Comparison of ENCODE assay signal across 17 cellular contexts in the genomic region with DNA sequence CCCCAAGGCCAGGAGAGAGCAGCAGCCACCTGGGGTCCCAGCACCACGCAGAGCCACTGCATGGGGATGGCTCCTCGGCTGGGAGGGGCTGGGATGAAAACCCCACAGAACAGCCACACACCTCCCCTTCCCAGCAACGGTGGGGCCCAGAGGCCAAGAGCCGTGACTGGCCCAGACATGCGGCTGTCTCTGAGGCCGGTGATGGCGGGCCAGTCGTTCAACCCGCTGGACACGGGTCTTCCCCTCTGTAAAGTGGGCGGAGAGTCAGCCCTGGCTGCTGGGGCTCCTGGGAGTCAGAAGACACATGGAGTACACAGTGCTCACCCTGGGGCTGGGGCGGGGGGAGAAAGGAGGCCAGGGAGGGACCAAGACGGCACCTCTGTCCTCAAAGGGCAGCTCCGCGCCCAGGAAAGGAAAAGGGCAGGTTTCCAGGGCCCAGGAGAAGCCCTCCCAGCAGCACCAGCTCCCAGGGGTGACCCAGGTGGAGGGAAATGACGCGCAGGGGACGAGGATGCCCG. TPM values are rescaled to one million over a fixed set of nuclear protein-coding genes. Genes with fewer than 3 reads are reported as not detected.
DNase-seq lines count a peak whose midpoint lies in the region; ATAC-seq and TF ChIP-seq lines count a peak whose summit lies in the region.
"Had no signal": no experiment of that assay in that cellular context is flagged by ENCODE, and none has a peak within 500 bp of the region (broad histone marks: within the 10 kb centered on the region; RNA-seq: fewer than 3 reads in every experiment).

No MANE protein-coding gene starts in this region.

- peak overlapping the region; percentile 13 for H3K4me3 Mint-ChIP-seq in CD8-positive, alpha-beta T cell
- H3K4me3 Mint-ChIP-seq: mesothelial cell of epicardium had no signal

- CTCF ChIA-PET in CD8-positive, alpha-beta T cell (lab: Charles Lee): interaction anchor here (0.6 kb wide), 1 partner anchor 729 kb away, joined by 3 read pairs; no protein-coding TSS in a partner anchor
- CTCF ChIA-PET in Panc1 (lab: Charles Lee): no interaction called here

- H3K27ac ChIP-seq in CD8-positive, alpha-beta T cell (ENCODE audit: low read depth, low read length): no peak overlapping the region
- H3K27ac ChIP-seq in Panc1 (ENCODE audit: low read length) (no peak overlapping the region), gastroesophageal sphincter (no peak overlapping the region), uterus (no peak overlapping the region)
- H3K27ac ChIP-seq: body of pancreas, parathyroid adenoma had no signal

- no peak for TF ChIP-seq CTCF in CD8-positive, alpha-beta T cell (IDR thresholded peaks at IDR 0.05)
- TF ChIP-seq CTCF in Panc1 (IDR thresholded peaks at IDR 0.05) (no peak), gastroesophageal sphincter (IDR thresholded peaks at IDR 0.05) (no peak), uterus (IDR thresholded peaks at IDR 0.05) (no peak)

- H3K36me3 ChIP-seq in CD8-positive, alpha-beta T cell (ENCODE audit: insufficient read depth, low read length): no peaks in the 10 kb centered on the region
- no peaks in the 10 kb centered on the region for H3K36me3 ChIP-seq in Panc1 (ENCODE audit: control insufficient read depth, insufficient read depth, low read length)
- H3K36me3 ChIP-seq in gastroesophageal sphincter: no peaks in the 10 kb centered on the region
- H3K36me3 ChIP-seq in uterus: no peaks in the 10 kb centered on the region

- H3K4me1 ChIP-seq in CD8-positive, alpha-beta T cell (ENCODE audit: insufficient read depth, low read length): no peaks in the 10 kb centered on the region
- H3K4me1 ChIP-seq in Panc1 (ENCODE audit: control insufficient read depth, insufficient read depth, low read length): peaks cover 4% of the 10 kb centered on the region; the same call in 1 of the 2 replicates
- H3K4me1 ChIP-seq in gastroesophageal sphincter: no peaks in the 10 kb centered on the region
- no peaks in the 10 kb centered on the region for H3K4me1 ChIP-seq in uterus
- H3K4me1 ChIP-seq: body of pancreas, parathyroid adenoma had no signal

- no peaks in the 10 kb centered on the region for H3K9me3 ChIP-seq in CD8-positive, alpha-beta T cell (ENCODE audit: low read length)
- H3K9me3 ChIP-seq in Panc1 (ENCODE audit: control insufficient read depth, insufficient read depth, low read depth, low read length): no peaks in the 10 kb centered on the region
- no peaks in the 10 kb centered on the region for H3K9me3 ChIP-seq in gastroesophageal sphincter
- H3K9me3 ChIP-seq in uterus: no peaks in the 10 kb centered on the region
- H3K9me3 ChIP-seq: body of pancreas had no signal

- in situ Hi-C loops in Panc1 (cut with HindIII; ENCODE audit: low pct_unique_long_range_greater_than_20kb, low sequenced_read_pairs): no loop called here

- POLR2A ChIA-PET in CD8-positive, alpha-beta T cell (lab: Charles Lee): no interaction called here
- POLR2A ChIA-PET in Panc1 (lab: Charles Lee): no interaction called here

- H3K27ac Mint-ChIP-seq in CD8-positive, alpha-beta T cell: peak overlapping the region; percentile 41
- H3K27ac Mint-ChIP-seq: mesothelial cell of epicardium had no signal

- H3K27me3 ChIP-seq in CD8-positive, alpha-beta T cell (ENCODE audit: insufficient read depth, low read length): peaks cover 7% of the 10 kb centered on the region
- H3K27me3 ChIP-seq in Panc1 (ENCODE audit: control insufficient read depth, insufficient read depth, low read length): no peaks in the 10 kb centered on the region
- H3K27me3 ChIP-seq in gastroesophageal sphincter: peaks cover 91% of the 10 kb centered on the region
- no peaks in the 10 kb centered on the region for H3K27me3 ChIP-seq in uterus
- H3K27me3 ChIP-seq: body of pancreas had no signal

- DNase-seq in DMS153 treated with DMSO at 0.1 percent for 48 hours (lab: John Stamatoyannopoulos, UW; ENCODE audit: unreplicated experiment) (peak; percentile 23), DMS153 (lab: John Stamatoyannopoulos, UW) (no peak), Panc1 (ENCODE audit: low read depth, low spot score) (no peak), uterus (no peak), HPDE6-E6E7 (ENCODE audit: extremely low spot score) (no peak)
- no peak for DNase-seq in CD8-positive, alpha-beta T cell
- DNase-seq: 8988T; body of pancreas; COR-L47; effector CD4-positive, alpha-beta T cell; foreskin fibroblast; NCI-H1694 treated with DMSO at 0.1 percent for 48 hours; NK-92 treated with Interleukin-12 subunit alpha and Interleukin-12 subunit beta, amount 100 ng/mL, for 24 hours had no signal

- peaks cover 5% of the 10 kb centered on the region for H3K4me1 Mint-ChIP-seq in CD8-positive, alpha-beta T cell (ENCODE audit: low read depth)
- H3K4me1 Mint-ChIP-seq: mesothelial cell of epicardium had no signal

- no peak overlapping the region for H3K4me3 ChIP-seq in CD8-positive, alpha-beta T cell (ENCODE audit: low read depth, low read length)
- H3K4me3 ChIP-seq in Panc1 (ENCODE audit: low read depth in 2 of 2, low read length in 2 of 2) (no peak overlapping the region), gastroesophageal sphincter (no peak overlapping the region), uterus (no peak overlapping the region)
- H3K4me3 ChIP-seq: body of pancreas had no signal

- WGBS in gastroesophageal sphincter (ENCODE audit: low coverage in 1 of 2), 2 donors: 23% methylated on average over 9 of the region's 19 CpGs; no CpG with 5 or more reads in 1 of the 2 donors

- H3K36me3 Mint-ChIP-seq in CD8-positive, alpha-beta T cell: no peaks in the 10 kb centered on the region
- H3K36me3 Mint-ChIP-seq: mesothelial cell of epicardium had no signal

- ATAC-seq in CD8-positive, alpha-beta T cell: peak; percentile 13
- ATAC-seq in Panc1 (peak; percentile 49), gastroesophageal sphincter (peak; percentile 15), HG02870 (IDR thresholded peaks at IDR 0.05; ENCODE audit: unreplicated experiment) (no peak)
- ATAC-seq: body of pancreas had no signal

- peaks cover 2% of the 10 kb centered on the region for H3K27me3 Mint-ChIP-seq in CD8-positive, alpha-beta T cell (ENCODE audit: low read depth)

- intact Hi-C loops in CD8-positive, alpha-beta T cell (cut with DNase I, micrococcal nuclease): no loop called here
- intact Hi-C loops in Panc1 (cut with micrococcal nuclease; ENCODE audit: unreplicated experiment): no loop called here
- intact Hi-C loops in uterus (cut with DNase I; ENCODE audit: low total_unique reads): no loop called here

- no TSS peak for BruUV-seq in Panc1 (replicated peaks; lab: Mats Ljungman, UMichigan)

- TF ChIP-seq POLR2A in gastroesophageal sphincter (IDR thresholded peaks at IDR 0.05) (no peak), uterus (IDR thresholded peaks at IDR 0.05) (no peak)

- no peak for TF ChIP-seq EP300 in gastroesophageal sphincter (IDR thresholded peaks at IDR 0.05)

- no peaks in the 10 kb centered on the region for H3K9me3 Mint-ChIP-seq in CD8-positive, alpha-beta T cell
- H3K9me3 Mint-ChIP-seq: mesothelial cell of epicardium had no signal

RNA-seq across cellular contexts. Expression of gene CCDC187, which starts 2.9 kb away (rescaled TPM):
- total RNA-seq in CD8-positive, alpha-beta T cell: under 1 TPM; 0.03 to 0.11 TPM
- total RNA-seq in Panc1 (2021; ENCODE audit: unreplicated experiment) (not detected), gastroesophageal sphincter (not detected), uterus (1 to 10 TPM in 2 of 4 donors, under 1 TPM in 2; 0.27 to 5.1 (median 2.2) TPM)
- not detected for polyA plus RNA-seq in Panc1 (2012; ENCODE audit: insufficient read length)

RNA-seq across cellular contexts. Expression of gene GPSM1, which starts 20.6 kb away (rescaled TPM):
- 1 to 10 TPM; 5.4 to 6.6 TPM for total RNA-seq in CD8-positive, alpha-beta T cell
- total RNA-seq in Panc1 (2021; ENCODE audit: unreplicated experiment): 14.2 TPM
- 23.8 TPM for polyA plus RNA-seq in Panc1 (2012; ENCODE audit: insufficient read length)
- total RNA-seq in gastroesophageal sphincter: 10 to 100 TPM in 3 of 4 donors, 1 to 10 TPM in 1; 10.0 to 14.9 (median 13.0) TPM
- total RNA-seq in uterus: 10 to 100 TPM in 2 of 4 donors, 1 to 10 TPM in 2; 4.4 to 43.6 (median 24.1) TPM

RNA-seq across cellular contexts. Expression of gene DNLZ, which starts 56.8 kb away (rescaled TPM):
- 10 to 100 TPM; 21.0 to 22.1 TPM for total RNA-seq in CD8-positive, alpha-beta T cell
- 26.5 TPM for total RNA-seq in Panc1 (2021; ENCODE audit: unreplicated experiment)
- polyA plus RNA-seq in Panc1 (2012; ENCODE audit: insufficient read length): 37.5 TPM
- total RNA-seq in gastroesophageal sphincter: 10 to 100 TPM in 3 of 4 donors, 1 to 10 TPM in 1; 8.4 to 23.7 (median 15.7) TPM
- total RNA-seq in uterus: 10 to 100 TPM in 3 of 4 donors, 1 to 10 TPM in 1; 6.8 to 29.4 (median 27.3) TPM
